Comparison of ENCODE assay signal across 1 cellular context in the genomic region with DNA sequence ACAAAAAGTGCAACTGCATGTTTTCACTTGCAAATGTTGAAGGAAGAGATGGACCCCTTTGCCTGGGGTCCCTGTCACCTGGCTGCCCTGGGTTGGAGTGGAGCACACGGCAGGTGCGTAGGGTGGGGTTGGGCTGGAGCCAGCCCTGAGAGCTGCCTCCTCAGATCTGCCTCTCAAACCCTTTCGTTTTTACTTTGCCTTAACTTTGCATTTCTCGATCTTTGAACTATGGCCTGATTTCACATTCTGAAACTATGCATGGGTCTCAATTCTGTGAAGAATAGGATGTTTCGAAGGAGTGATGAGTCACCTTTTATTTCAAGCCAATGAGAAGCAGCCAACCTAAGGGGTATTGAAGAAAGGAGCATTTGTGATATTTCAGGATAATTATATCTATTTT.
A peak's percentile ranks its signal among the peaks of the same experiment; 100 is the strongest.
TF ChIP-seq lines count a peak whose summit lies in the region.

No MANE protein-coding gene starts in this region.

TF ChIP-seq in GM12878, 131 proteins besides CTCF, POLR2A, EP300 and RAD21 (continued from another document):
- TF ChIP-seq, protein P1, sequence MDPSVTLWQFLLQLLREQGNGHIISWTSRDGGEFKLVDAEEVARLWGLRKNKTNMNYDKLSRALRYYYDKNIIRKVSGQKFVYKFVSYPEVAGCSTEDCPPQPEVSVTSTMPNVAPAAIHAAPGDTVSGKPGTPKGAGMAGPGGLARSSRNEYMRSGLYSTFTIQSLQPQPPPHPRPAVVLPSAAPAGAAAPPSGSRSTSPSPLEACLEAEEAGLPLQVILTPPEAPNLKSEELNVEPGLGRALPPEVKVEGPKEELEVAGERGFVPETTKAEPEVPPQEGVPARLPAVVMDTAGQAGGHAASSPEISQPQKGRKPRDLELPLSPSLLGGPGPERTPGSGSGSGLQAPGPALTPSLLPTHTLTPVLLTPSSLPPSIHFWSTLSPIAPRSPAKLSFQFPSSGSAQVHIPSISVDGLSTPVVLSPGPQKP (IDR thresholded peaks at IDR 0.05; ENCODE audit: low read depth, low read length) = no peak
- no peak for TF ChIP-seq RAD51 (IDR thresholded peaks at IDR 0.05)
- TF ChIP-seq MYC (IDR thresholded peaks at IDR 0.05; ENCODE audit: insufficient read depth, insufficient read length, insufficient replicate concordance, low read length, severe bottlenecking) = no peak
- no peak for TF ChIP-seq NBN (IDR thresholded peaks at IDR 0.05)
- TF ChIP-seq, protein P2, sequence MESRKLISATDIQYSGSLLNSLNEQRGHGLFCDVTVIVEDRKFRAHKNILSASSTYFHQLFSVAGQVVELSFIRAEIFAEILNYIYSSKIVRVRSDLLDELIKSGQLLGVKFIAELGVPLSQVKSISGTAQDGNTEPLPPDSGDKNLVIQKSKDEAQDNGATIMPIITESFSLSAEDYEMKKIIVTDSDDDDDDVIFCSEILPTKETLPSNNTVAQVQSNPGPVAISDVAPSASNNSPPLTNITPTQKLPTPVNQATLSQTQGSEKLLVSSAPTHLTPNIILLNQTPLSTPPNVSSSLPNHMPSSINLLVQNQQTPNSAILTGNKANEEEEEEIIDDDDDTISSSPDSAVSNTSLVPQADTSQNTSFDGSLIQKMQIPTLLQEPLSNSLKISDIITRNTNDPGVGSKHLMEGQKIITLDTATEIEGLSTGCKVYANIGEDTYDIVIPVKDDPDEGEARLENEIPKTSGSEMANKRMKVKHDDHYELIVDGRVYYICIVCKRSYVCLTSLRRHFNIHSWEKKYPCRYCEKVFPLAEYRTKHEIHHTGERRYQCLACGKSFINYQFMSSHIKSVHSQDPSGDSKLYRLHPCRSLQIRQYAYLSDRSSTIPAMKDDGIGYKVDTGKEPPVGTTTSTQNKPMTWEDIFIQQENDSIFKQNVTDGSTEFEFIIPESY (IDR thresholded peaks at IDR 0.05) = no peak
- no peak for TF ChIP-seq GATAD2B (conservative IDR thresholded peaks at IDR 0.05; ENCODE audit: low read depth)
- TF ChIP-seq POLR2AphosphoS5 (IDR thresholded peaks at IDR 0.05; ENCODE audit: low read length) = no peak
- TF ChIP-seq TCF3 (IDR thresholded peaks at IDR 0.05; ENCODE audit: borderline replicate concordance, insufficient read depth, low read depth, low read length) = peak; percentile 53; the same call in 1 of the 2 replicates
- TF ChIP-seq, protein P3, sequence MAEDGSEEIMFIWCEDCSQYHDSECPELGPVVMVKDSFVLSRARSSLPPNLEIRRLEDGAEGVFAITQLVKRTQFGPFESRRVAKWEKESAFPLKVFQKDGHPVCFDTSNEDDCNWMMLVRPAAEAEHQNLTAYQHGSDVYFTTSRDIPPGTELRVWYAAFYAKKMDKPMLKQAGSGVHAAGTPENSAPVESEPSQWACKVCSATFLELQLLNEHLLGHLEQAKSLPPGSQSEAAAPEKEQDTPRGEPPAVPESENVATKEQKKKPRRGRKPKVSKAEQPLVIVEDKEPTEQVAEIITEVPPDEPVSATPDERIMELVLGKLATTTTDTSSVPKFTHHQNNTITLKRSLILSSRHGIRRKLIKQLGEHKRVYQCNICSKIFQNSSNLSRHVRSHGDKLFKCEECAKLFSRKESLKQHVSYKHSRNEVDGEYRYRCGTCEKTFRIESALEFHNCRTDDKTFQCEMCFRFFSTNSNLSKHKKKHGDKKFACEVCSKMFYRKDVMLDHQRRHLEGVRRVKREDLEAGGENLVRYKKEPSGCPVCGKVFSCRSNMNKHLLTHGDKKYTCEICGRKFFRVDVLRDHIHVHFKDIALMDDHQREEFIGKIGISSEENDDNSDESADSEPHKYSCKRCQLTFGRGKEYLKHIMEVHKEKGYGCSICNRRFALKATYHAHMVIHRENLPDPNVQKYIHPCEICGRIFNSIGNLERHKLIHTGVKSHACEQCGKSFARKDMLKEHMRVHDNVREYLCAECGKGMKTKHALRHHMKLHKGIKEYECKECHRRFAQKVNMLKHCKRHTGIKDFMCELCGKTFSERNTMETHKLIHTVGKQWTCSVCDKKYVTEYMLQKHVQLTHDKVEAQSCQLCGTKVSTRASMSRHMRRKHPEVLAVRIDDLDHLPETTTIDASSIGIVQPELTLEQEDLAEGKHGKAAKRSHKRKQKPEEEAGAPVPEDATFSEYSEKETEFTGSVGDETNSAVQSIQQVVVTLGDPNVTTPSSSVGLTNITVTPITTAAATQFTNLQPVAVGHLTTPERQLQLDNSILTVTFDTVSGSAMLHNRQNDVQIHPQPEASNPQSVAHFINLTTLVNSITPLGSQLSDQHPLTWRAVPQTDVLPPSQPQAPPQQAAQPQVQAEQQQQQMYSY (CRISPR knock-in tag; IDR thresholded peaks at IDR 0.05) = no peak
- TF ChIP-seq RELA (IDR thresholded peaks at IDR 0.05; ENCODE audit: borderline replicate concordance, partially characterized antibody) = no peak
- no peak for TF ChIP-seq MEF2A (IDR thresholded peaks at IDR 0.05; ENCODE audit: insufficient read depth, low read depth, low read length)
- TF ChIP-seq, protein P4, sequence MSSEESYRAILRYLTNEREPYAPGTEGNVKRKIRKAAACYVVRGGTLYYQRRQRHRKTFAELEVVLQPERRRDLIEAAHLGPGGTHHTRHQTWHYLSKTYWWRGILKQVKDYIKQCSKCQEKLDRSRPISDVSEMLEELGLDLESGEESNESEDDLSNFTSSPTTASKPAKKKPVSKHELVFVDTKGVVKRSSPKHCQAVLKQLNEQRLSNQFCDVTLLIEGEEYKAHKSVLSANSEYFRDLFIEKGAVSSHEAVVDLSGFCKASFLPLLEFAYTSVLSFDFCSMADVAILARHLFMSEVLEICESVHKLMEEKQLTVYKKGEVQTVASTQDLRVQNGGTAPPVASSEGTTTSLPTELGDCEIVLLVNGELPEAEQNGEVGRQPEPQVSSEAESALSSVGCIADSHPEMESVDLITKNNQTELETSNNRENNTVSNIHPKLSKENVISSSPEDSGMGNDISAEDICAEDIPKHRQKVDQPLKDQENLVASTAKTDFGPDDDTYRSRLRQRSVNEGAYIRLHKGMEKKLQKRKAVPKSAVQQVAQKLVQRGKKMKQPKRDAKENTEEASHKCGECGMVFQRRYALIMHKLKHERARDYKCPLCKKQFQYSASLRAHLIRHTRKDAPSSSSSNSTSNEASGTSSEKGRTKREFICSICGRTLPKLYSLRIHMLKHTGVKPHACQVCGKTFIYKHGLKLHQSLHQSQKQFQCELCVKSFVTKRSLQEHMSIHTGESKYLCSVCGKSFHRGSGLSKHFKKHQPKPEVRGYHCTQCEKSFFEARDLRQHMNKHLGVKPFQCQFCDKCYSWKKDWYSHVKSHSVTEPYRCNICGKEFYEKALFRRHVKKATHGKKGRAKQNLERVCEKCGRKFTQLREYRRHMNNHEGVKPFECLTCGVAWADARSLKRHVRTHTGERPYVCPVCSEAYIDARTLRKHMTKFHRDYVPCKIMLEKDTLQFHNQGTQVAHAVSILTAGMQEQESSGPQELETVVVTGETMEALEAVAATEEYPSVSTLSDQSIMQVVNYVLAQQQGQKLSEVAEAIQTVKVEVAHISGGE (CRISPR knock-in tag; IDR thresholded peaks at IDR 0.05) = no peak
- peak; percentile 79 for TF ChIP-seq NR2F1 (conservative IDR thresholded peaks at IDR 0.05)
- no peak for TF ChIP-seq ETV6 (conservative IDR thresholded peaks at IDR 0.05 in 1 of 2, IDR thresholded peaks at IDR 0.05 in 1 of 2; ENCODE audit: borderline replicate concordance in 1 of 2, low read depth in 1 of 2)
- TF ChIP-seq, protein P5, sequence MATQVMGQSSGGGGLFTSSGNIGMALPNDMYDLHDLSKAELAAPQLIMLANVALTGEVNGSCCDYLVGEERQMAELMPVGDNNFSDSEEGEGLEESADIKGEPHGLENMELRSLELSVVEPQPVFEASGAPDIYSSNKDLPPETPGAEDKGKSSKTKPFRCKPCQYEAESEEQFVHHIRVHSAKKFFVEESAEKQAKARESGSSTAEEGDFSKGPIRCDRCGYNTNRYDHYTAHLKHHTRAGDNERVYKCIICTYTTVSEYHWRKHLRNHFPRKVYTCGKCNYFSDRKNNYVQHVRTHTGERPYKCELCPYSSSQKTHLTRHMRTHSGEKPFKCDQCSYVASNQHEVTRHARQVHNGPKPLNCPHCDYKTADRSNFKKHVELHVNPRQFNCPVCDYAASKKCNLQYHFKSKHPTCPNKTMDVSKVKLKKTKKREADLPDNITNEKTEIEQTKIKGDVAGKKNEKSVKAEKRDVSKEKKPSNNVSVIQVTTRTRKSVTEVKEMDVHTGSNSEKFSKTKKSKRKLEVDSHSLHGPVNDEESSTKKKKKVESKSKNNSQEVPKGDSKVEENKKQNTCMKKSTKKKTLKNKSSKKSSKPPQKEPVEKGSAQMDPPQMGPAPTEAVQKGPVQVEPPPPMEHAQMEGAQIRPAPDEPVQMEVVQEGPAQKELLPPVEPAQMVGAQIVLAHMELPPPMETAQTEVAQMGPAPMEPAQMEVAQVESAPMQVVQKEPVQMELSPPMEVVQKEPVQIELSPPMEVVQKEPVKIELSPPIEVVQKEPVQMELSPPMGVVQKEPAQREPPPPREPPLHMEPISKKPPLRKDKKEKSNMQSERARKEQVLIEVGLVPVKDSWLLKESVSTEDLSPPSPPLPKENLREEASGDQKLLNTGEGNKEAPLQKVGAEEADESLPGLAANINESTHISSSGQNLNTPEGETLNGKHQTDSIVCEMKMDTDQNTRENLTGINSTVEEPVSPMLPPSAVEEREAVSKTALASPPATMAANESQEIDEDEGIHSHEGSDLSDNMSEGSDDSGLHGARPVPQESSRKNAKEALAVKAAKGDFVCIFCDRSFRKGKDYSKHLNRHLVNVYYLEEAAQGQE (IDR thresholded peaks at IDR 0.05; ENCODE audit: low read depth, low read length) = no peak
- TF ChIP-seq KAT2A (conservative IDR thresholded peaks at IDR 0.05; ENCODE audit: control insufficient read depth, low read depth, low read length) = no peak
- TF ChIP-seq TBL1XR1 (IDR thresholded peaks at IDR 0.05; ENCODE audit: low read depth, low read length) = 0 out of 2 replicates have a peak, but pooled peaks have one; percentile 28
- TF ChIP-seq NFIC (IDR thresholded peaks at IDR 0.05; ENCODE audit: low read depth, low read length) = peak; percentile 80
- no peak for TF ChIP-seq SIX5 (IDR thresholded peaks at IDR 0.05; ENCODE audit: low read depth, low read length, severe bottlenecking)
- TF ChIP-seq CREM (IDR thresholded peaks at IDR 0.05; ENCODE audit: low read depth) = peak; percentile 34; the same call in 1 of the 2 replicates
- TF ChIP-seq ZNF217 (IDR thresholded peaks at IDR 0.05) = peak; percentile 57; the same call in 1 of the 2 replicates
- TF ChIP-seq, protein P6, sequence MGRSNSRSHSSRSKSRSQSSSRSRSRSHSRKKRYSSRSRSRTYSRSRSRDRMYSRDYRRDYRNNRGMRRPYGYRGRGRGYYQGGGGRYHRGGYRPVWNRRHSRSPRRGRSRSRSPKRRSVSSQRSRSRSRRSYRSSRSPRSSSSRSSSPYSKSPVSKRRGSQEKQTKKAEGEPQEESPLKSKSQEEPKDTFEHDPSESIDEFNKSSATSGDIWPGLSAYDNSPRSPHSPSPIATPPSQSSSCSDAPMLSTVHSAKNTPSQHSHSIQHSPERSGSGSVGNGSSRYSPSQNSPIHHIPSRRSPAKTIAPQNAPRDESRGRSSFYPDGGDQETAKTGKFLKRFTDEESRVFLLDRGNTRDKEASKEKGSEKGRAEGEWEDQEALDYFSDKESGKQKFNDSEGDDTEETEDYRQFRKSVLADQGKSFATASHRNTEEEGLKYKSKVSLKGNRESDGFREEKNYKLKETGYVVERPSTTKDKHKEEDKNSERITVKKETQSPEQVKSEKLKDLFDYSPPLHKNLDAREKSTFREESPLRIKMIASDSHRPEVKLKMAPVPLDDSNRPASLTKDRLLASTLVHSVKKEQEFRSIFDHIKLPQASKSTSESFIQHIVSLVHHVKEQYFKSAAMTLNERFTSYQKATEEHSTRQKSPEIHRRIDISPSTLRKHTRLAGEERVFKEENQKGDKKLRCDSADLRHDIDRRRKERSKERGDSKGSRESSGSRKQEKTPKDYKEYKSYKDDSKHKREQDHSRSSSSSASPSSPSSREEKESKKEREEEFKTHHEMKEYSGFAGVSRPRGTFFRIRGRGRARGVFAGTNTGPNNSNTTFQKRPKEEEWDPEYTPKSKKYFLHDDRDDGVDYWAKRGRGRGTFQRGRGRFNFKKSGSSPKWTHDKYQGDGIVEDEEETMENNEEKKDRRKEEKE (IDR thresholded peaks at IDR 0.05) = no peak
- TF ChIP-seq, protein P7, sequence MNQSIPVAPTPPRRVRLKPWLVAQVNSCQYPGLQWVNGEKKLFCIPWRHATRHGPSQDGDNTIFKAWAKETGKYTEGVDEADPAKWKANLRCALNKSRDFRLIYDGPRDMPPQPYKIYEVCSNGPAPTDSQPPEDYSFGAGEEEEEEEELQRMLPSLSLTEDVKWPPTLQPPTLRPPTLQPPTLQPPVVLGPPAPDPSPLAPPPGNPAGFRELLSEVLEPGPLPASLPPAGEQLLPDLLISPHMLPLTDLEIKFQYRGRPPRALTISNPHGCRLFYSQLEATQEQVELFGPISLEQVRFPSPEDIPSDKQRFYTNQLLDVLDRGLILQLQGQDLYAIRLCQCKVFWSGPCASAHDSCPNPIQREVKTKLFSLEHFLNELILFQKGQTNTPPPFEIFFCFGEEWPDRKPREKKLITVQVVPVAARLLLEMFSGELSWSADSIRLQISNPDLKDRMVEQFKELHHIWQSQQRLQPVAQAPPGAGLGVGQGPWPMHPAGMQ (IDR thresholded peaks at IDR 0.05; ENCODE audit: borderline replicate concordance) = no peak
TF ChIP-seq in GM12878: peak in this region for 27.
